Comparison of ENCODE assay signal across 1 cellular context in the genomic region with DNA sequence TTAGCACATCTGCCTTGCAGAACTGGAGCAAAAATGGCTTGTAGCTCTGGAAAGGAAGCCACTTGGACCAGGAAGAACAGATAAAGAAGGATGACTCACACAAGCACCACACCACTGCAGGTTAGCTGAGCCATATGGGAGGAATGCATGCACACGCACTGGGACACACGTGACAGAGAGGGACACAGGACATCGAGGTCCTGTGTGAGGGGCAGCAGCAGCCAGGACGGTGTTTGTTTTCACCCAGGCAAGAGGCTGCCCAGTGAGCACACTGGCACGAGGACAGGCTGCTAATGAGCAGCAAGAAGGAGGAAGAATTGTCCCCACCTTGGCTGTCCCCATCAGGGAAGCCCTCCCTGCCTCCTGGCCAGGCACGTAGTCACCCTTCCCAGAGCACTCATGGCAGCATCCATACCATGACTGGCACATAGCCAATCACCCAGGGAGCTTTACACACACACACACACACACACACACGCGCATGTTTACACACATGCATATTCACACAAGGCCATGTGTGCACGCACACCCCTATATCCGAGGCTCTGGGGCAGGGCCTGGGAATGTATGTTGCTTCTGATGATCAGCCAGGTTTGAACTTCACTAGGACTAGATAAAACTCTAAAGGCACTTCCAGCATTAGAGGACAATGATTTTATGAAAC.
A peak's percentile ranks its signal among the peaks of the same experiment; 100 is the strongest.
TF ChIP-seq lines count a peak whose summit lies in the region.

No MANE protein-coding gene starts in this region.

TF ChIP-seq in K562, 482 proteins besides CTCF, POLR2A, EP300 and RAD21 (continued from another document and continues in another):
- TF ChIP-seq, protein P1, sequence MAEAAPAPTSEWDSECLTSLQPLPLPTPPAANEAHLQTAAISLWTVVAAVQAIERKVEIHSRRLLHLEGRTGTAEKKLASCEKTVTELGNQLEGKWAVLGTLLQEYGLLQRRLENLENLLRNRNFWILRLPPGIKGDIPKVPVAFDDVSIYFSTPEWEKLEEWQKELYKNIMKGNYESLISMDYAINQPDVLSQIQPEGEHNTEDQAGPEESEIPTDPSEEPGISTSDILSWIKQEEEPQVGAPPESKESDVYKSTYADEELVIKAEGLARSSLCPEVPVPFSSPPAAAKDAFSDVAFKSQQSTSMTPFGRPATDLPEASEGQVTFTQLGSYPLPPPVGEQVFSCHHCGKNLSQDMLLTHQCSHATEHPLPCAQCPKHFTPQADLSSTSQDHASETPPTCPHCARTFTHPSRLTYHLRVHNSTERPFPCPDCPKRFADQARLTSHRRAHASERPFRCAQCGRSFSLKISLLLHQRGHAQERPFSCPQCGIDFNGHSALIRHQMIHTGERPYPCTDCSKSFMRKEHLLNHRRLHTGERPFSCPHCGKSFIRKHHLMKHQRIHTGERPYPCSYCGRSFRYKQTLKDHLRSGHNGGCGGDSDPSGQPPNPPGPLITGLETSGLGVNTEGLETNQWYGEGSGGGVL (CRISPR knock-in tag; IDR thresholded peaks at IDR 0.05), result no peak
- TF ChIP-seq TCF7 (IDR thresholded peaks at IDR 0.05; ENCODE audit: borderline replicate concordance) (no peak), DMBX1 (CRISPR knock-in tag; IDR thresholded peaks at IDR 0.05; ENCODE audit: borderline replicate concordance) (no peak), TRIM24 (IDR thresholded peaks at IDR 0.05) (0 out of 4 replicates have a peak, but pooled peaks of 1 of the 2 experiments have one; percentile 15), RBM17 (IDR thresholded peaks at IDR 0.05; ENCODE audit: borderline replicate concordance, low read depth, low read length) (no peak), TEAD1 (CRISPR knock-in tag; IDR thresholded peaks at IDR 0.05) (peak in 1 of 2 experiments; percentile 45; a peak in 1 of 4 replicates), FUS (optimal IDR thresholded peaks at IDR 0.05; ENCODE audit: low read depth, low read length) (no peak), ZBTB17 (CRISPR knock-in tag; IDR thresholded peaks at IDR 0.05) (no peak), RCOR1 (IDR thresholded peaks at IDR 0.05; ENCODE audit: borderline replicate concordance in 1 of 2, low read depth in 2 of 2, low read length in 2 of 2) (0 out of 4 replicates have a peak, but pooled peaks of 1 of the 2 experiments have one; percentile 56), SREBF1 (IDR thresholded peaks at IDR 0.05; ENCODE audit: borderline replicate concordance, low read depth, low read length) (no peak), BMI1 (IDR thresholded peaks at IDR 0.05; ENCODE audit: low read length) (no peak), NFATC3 (IDR thresholded peaks at IDR 0.05) (no peak), CREB1 (IDR thresholded peaks at IDR 0.05) (no peak), CREB1 (CRISPR knock-in tag; IDR thresholded peaks at IDR 0.05) (no peak), ZNF507 (tag; conservative IDR thresholded peaks at IDR 0.05) (no peak), MCM5 (IDR thresholded peaks at IDR 0.05; ENCODE audit: low read depth) (no peak), CC2D1A (IDR thresholded peaks at IDR 0.05) (no peak), CBX2 (IDR thresholded peaks at IDR 0.05; ENCODE audit: insufficient read depth, low read length, poor library complexity, severe bottlenecking) (no peak), XRCC5 (IDR thresholded peaks at IDR 0.05; ENCODE audit: low read depth, low read length) (no peak), ZNF431 (CRISPR knock-in tag; IDR thresholded peaks at IDR 0.05) (no peak), HEY1 (CRISPR knock-in tag; IDR thresholded peaks at IDR 0.05; ENCODE audit: borderline replicate concordance) (no peak), POLR2G (IDR thresholded peaks at IDR 0.05; ENCODE audit: low read depth, low read length) (no peak), NFIC (IDR thresholded peaks at IDR 0.05) (peak; percentile 65), HSF4 (CRISPR knock-in tag; IDR thresholded peaks at IDR 0.05; ENCODE audit: borderline replicate concordance) (no peak), HMGN3 (IDR thresholded peaks at IDR 0.05; ENCODE audit: borderline replicate concordance, extremely low read depth, insufficient read length, low read depth, low read length) (no peak), MTA1 (IDR thresholded peaks at IDR 0.05; ENCODE audit: borderline replicate concordance) (no peak), TCF3 (CRISPR knock-in tag; IDR thresholded peaks at IDR 0.05) (peak; percentile 39; the same call in 1 of the 2 replicates), SLC30A9 (CRISPR knock-in tag; IDR thresholded peaks at IDR 0.05) (no peak), YY1 (IDR thresholded peaks at IDR 0.05; ENCODE audit: borderline replicate concordance in 1 of 3, control insufficient read depth in 1 of 3, extremely low read depth in 1 of 3, insufficient read depth in 3 of 3, insufficient read length in 1 of 3, insufficient replicate concordance in 2 of 3, low read depth in 1 of 3, low read length in 2 of 3) (peak in 1 of 3 experiments; percentile 27), ZNF696 (CRISPR knock-in tag; conservative IDR thresholded peaks at IDR 0.05) (no peak), ZNF143 (CRISPR knock-in tag; IDR thresholded peaks at IDR 0.05) (no peak), SMC3 (conservative IDR thresholded peaks at IDR 0.05; ENCODE audit: insufficient read depth, low read depth, low read length) (no peak), ZNF23 (CRISPR knock-in tag; IDR thresholded peaks at IDR 0.05) (no peak)
- TF ChIP-seq, protein P2, sequence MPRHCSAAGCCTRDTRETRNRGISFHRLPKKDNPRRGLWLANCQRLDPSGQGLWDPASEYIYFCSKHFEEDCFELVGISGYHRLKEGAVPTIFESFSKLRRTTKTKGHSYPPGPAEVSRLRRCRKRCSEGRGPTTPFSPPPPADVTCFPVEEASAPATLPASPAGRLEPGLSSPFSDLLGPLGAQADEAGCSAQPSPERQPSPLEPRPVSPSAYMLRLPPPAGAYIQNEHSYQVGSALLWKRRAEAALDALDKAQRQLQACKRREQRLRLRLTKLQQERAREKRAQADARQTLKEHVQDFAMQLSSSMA (CRISPR knock-in tag; IDR thresholded peaks at IDR 0.05), result no peak
- TF ChIP-seq, protein P3, sequence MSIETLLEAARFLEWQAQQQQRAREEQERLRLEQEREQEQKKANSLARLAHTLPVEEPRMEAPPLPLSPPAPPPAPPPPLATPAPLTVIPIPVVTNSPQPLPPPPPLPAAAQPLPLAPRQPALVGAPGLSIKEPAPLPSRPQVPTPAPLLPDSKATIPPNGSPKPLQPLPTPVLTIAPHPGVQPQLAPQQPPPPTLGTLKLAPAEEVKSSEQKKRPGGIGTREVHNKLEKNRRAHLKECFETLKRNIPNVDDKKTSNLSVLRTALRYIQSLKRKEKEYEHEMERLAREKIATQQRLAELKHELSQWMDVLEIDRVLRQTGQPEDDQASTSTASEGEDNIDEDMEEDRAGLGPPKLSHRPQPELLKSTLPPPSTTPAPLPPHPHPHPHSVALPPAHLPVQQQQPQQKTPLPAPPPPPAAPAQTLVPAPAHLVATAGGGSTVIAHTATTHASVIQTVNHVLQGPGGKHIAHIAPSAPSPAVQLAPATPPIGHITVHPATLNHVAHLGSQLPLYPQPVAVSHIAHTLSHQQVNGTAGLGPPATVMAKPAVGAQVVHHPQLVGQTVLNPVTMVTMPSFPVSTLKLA (conservative IDR thresholded peaks at IDR 0.05), result peak; percentile 60 to 65
- TF ChIP-seq, protein P4, sequence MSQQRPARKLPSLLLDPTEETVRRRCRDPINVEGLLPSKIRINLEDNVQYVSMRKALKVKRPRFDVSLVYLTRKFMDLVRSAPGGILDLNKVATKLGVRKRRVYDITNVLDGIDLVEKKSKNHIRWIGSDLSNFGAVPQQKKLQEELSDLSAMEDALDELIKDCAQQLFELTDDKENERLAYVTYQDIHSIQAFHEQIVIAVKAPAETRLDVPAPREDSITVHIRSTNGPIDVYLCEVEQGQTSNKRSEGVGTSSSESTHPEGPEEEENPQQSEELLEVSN (IDR thresholded peaks at IDR 0.05; ENCODE audit: borderline replicate concordance in 1 of 2, extremely low read depth in 1 of 2, insufficient read depth in 1 of 2, insufficient read length in 1 of 2, low read depth in 1 of 2, low read length in 1 of 2, poor library complexity in 1 of 2, severe bottlenecking in 1 of 2), result peak; percentile 50 to 71
- TF ChIP-seq, protein P5, sequence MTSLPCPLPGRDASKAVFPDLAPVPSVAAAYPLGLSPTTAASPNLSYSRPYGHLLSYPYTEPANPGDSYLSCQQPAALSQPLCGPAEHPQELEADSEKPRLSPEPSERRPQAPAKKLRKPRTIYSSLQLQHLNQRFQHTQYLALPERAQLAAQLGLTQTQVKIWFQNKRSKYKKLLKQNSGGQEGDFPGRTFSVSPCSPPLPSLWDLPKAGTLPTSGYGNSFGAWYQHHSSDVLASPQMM (CRISPR knock-in tag; IDR thresholded peaks at IDR 0.05), result no peak
- TF ChIP-seq, protein P6, sequence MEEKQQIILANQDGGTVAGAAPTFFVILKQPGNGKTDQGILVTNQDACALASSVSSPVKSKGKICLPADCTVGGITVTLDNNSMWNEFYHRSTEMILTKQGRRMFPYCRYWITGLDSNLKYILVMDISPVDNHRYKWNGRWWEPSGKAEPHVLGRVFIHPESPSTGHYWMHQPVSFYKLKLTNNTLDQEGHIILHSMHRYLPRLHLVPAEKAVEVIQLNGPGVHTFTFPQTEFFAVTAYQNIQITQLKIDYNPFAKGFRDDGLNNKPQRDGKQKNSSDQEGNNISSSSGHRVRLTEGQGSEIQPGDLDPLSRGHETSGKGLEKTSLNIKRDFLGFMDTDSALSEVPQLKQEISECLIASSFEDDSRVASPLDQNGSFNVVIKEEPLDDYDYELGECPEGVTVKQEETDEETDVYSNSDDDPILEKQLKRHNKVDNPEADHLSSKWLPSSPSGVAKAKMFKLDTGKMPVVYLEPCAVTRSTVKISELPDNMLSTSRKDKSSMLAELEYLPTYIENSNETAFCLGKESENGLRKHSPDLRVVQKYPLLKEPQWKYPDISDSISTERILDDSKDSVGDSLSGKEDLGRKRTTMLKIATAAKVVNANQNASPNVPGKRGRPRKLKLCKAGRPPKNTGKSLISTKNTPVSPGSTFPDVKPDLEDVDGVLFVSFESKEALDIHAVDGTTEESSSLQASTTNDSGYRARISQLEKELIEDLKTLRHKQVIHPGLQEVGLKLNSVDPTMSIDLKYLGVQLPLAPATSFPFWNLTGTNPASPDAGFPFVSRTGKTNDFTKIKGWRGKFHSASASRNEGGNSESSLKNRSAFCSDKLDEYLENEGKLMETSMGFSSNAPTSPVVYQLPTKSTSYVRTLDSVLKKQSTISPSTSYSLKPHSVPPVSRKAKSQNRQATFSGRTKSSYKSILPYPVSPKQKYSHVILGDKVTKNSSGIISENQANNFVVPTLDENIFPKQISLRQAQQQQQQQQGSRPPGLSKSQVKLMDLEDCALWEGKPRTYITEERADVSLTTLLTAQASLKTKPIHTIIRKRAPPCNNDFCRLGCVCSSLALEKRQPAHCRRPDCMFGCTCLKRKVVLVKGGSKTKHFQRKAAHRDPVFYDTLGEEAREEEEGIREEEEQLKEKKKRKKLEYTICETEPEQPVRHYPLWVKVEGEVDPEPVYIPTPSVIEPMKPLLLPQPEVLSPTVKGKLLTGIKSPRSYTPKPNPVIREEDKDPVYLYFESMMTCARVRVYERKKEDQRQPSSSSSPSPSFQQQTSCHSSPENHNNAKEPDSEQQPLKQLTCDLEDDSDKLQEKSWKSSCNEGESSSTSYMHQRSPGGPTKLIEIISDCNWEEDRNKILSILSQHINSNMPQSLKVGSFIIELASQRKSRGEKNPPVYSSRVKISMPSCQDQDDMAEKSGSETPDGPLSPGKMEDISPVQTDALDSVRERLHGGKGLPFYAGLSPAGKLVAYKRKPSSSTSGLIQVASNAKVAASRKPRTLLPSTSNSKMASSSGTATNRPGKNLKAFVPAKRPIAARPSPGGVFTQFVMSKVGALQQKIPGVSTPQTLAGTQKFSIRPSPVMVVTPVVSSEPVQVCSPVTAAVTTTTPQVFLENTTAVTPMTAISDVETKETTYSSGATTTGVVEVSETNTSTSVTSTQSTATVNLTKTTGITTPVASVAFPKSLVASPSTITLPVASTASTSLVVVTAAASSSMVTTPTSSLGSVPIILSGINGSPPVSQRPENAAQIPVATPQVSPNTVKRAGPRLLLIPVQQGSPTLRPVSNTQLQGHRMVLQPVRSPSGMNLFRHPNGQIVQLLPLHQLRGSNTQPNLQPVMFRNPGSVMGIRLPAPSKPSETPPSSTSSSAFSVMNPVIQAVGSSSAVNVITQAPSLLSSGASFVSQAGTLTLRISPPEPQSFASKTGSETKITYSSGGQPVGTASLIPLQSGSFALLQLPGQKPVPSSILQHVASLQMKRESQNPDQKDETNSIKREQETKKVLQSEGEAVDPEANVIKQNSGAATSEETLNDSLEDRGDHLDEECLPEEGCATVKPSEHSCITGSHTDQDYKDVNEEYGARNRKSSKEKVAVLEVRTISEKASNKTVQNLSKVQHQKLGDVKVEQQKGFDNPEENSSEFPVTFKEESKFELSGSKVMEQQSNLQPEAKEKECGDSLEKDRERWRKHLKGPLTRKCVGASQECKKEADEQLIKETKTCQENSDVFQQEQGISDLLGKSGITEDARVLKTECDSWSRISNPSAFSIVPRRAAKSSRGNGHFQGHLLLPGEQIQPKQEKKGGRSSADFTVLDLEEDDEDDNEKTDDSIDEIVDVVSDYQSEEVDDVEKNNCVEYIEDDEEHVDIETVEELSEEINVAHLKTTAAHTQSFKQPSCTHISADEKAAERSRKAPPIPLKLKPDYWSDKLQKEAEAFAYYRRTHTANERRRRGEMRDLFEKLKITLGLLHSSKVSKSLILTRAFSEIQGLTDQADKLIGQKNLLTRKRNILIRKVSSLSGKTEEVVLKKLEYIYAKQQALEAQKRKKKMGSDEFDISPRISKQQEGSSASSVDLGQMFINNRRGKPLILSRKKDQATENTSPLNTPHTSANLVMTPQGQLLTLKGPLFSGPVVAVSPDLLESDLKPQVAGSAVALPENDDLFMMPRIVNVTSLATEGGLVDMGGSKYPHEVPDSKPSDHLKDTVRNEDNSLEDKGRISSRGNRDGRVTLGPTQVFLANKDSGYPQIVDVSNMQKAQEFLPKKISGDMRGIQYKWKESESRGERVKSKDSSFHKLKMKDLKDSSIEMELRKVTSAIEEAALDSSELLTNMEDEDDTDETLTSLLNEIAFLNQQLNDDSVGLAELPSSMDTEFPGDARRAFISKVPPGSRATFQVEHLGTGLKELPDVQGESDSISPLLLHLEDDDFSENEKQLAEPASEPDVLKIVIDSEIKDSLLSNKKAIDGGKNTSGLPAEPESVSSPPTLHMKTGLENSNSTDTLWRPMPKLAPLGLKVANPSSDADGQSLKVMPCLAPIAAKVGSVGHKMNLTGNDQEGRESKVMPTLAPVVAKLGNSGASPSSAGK (IDR thresholded peaks at IDR 0.05), result peak; percentile 90
- TF ChIP-seq, protein P7, sequence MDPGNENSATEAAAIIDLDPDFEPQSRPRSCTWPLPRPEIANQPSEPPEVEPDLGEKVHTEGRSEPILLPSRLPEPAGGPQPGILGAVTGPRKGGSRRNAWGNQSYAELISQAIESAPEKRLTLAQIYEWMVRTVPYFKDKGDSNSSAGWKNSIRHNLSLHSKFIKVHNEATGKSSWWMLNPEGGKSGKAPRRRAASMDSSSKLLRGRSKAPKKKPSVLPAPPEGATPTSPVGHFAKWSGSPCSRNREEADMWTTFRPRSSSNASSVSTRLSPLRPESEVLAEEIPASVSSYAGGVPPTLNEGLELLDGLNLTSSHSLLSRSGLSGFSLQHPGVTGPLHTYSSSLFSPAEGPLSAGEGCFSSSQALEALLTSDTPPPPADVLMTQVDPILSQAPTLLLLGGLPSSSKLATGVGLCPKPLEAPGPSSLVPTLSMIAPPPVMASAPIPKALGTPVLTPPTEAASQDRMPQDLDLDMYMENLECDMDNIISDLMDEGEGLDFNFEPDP (CRISPR knock-in tag; IDR thresholded peaks at IDR 0.05), result no peak
- TF ChIP-seq, protein P8, sequence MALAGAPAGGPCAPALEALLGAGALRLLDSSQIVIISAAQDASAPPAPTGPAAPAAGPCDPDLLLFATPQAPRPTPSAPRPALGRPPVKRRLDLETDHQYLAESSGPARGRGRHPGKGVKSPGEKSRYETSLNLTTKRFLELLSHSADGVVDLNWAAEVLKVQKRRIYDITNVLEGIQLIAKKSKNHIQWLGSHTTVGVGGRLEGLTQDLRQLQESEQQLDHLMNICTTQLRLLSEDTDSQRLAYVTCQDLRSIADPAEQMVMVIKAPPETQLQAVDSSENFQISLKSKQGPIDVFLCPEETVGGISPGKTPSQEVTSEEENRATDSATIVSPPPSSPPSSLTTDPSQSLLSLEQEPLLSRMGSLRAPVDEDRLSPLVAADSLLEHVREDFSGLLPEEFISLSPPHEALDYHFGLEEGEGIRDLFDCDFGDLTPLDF (CRISPR knock-in tag; IDR thresholded peaks at IDR 0.05), result no peak
